In genomic region chr3:128095222-128095703, GRCh38 we compare ENCODE assay signal across 8 cellular contexts.
A peak's percentile ranks its signal among the peaks of the same experiment; 100 is the strongest.
DNase-seq lines count a peak whose midpoint lies in the region; ATAC-seq and TF ChIP-seq lines count a peak whose summit lies in the region.

No MANE protein-coding gene starts in this region.

- ATAC-seq in stimulated activated naive CD8-positive, alpha-beta T cell treated with anti-CD3 and anti-CD28 coated beads, Interleukin-15, amount 100 ng/mL, for 72 hours = peak; percentile 99

- no peak overlapping the region for H2AFZ ChIP-seq in OCI-LY1 (ENCODE audit: low read length)

- H3K27me3 ChIP-seq in OCI-LY1 (ENCODE audit: insufficient read depth, low read length) = no peaks in the 10 kb centered on the region

- H3K4me3 Mint-ChIP-seq in nephron progenitor cell = no peak overlapping the region
- no peak overlapping the region for H3K4me3 Mint-ChIP-seq in stimulated activated naive CD8-positive, alpha-beta T cell treated with anti-CD3 and anti-CD28 coated beads, Interleukin-15, amount 100 ng/mL, for 72 hours

- no peak overlapping the region for H3K4me2 ChIP-seq in OCI-LY1 (ENCODE audit: low read length)

- H3K4me3 ChIP-seq in OCI-LY1 (ENCODE audit: low read depth, low read length, poor library complexity, severe bottlenecking) = no peak overlapping the region

- TF ChIP-seq CTCF in OCI-LY1 (IDR thresholded peaks at IDR 0.05; ENCODE audit: low read length) (peak; percentile 86), nephron progenitor cell (IDR thresholded peaks at IDR 0.05) (peak; percentile 77)

- H3K36me3 ChIP-seq in OCI-LY1 (ENCODE audit: insufficient read depth, low read length) = peaks cover 84% of the 10 kb centered on the region

- no peaks in the 10 kb centered on the region for H3K9me3 Mint-ChIP-seq in nephron progenitor cell
- H3K9me3 Mint-ChIP-seq in stimulated activated naive CD8-positive, alpha-beta T cell treated with anti-CD3 and anti-CD28 coated beads, Interleukin-15, amount 100 ng/mL, for 72 hours = no peaks in the 10 kb centered on the region

- peak overlapping the region; percentile 28 for H3K27ac ChIP-seq in OCI-LY1 (ENCODE audit: low read depth, low read length, poor library complexity, severe bottlenecking)

- peak overlapping the region; percentile 68 for H3K27ac Mint-ChIP-seq in nephron progenitor cell
- no peak overlapping the region for H3K27ac Mint-ChIP-seq in stimulated activated naive CD8-positive, alpha-beta T cell treated with anti-CD3 and anti-CD28 coated beads, Interleukin-15, amount 100 ng/mL, for 72 hours

- no peaks in the 10 kb centered on the region for H4K20me1 ChIP-seq in OCI-LY1 (ENCODE audit: insufficient read depth, low read length)

- DNase-seq in C1 segment of cervical spinal cord (lab: John Stamatoyannopoulos, UW) = peak in 13 of 14 donors; percentile 16 to 83 (median 62)
- DNase-seq in GM19238 (ENCODE audit: insufficient read length, low spot score) = peak; percentile 73
- DNase-seq in HS-27A (ENCODE audit: low read depth) = peak; percentile 56
- peak; percentile 61 for DNase-seq in activated T-cell treated with anti-CD3 and anti-CD28 coated beads for 48 hours (ENCODE audit: low read depth)
- peak; percentile 89 for DNase-seq in fibroblast of gingiva (ENCODE audit: low read depth)
- DNase-seq in nephron progenitor cell = peak; percentile 85
- DNase-seq in stimulated activated naive CD8-positive, alpha-beta T cell treated with anti-CD3 and anti-CD28 coated beads, Interleukin-15, amount 100 ng/mL, for 72 hours = peak; percentile 65 to 74

- H3K9me2 ChIP-seq in OCI-LY1 (ENCODE audit: low read depth, low read length) = no peaks in the 10 kb centered on the region

- H3K36me3 Mint-ChIP-seq in nephron progenitor cell (ENCODE audit: low read depth) = peaks cover 71% of the 10 kb centered on the region

- H3K4me1 Mint-ChIP-seq in nephron progenitor cell = no peaks in the 10 kb centered on the region
- peaks cover 14% of the 10 kb centered on the region for H3K4me1 Mint-ChIP-seq in stimulated activated naive CD8-positive, alpha-beta T cell treated with anti-CD3 and anti-CD28 coated beads, Interleukin-15, amount 100 ng/mL, for 72 hours

- H3K79me2 ChIP-seq in OCI-LY1 (ENCODE audit: insufficient read depth, low read length) = no peaks in the 10 kb centered on the region

- H3K27me3 Mint-ChIP-seq in nephron progenitor cell (ENCODE audit: low read depth, poor library complexity) = no peaks in the 10 kb centered on the region
- H3K27me3 Mint-ChIP-seq in stimulated activated naive CD8-positive, alpha-beta T cell treated with anti-CD3 and anti-CD28 coated beads, Interleukin-15, amount 100 ng/mL, for 72 hours = no peaks in the 10 kb centered on the region

- no peaks in the 10 kb centered on the region for H3K9me3 ChIP-seq in OCI-LY1 (ENCODE audit: low read length)

- peaks cover 11% of the 10 kb centered on the region for H3K4me1 ChIP-seq in OCI-LY1 (ENCODE audit: insufficient read depth, low read length, severe bottlenecking)

- no peak overlapping the region for H3K9ac ChIP-seq in OCI-LY1 (ENCODE audit: low read length)

- no peaks in the 10 kb centered on the region for H3F3A ChIP-seq in OCI-LY1 (ENCODE audit: insufficient read depth, low read length)
